1 cellular context compared by ENCODE assay signal in genomic region chr12:30756074-30756473, GRCh38.
TF ChIP-seq lines count a peak whose summit lies in the region.

No MANE protein-coding gene starts in this region.

TF ChIP-seq in HepG2, 621 proteins besides CTCF, POLR2A, EP300 and RAD21 (continued from another document and continues in another):
- TF ChIP-seq HDAC1 (CRISPR knock-in tag; IDR thresholded peaks at IDR 0.05) (peak; percentile 54), ZFP37 (CRISPR knock-in tag; IDR thresholded peaks at IDR 0.05; ENCODE audit: borderline replicate concordance) (no peak), ZBTB42 (CRISPR knock-in tag; IDR thresholded peaks at IDR 0.05) (no peak), ZFAT (CRISPR knock-in tag; conservative IDR thresholded peaks at IDR 0.05) (no peak), ZNF792 (CRISPR knock-in tag; IDR thresholded peaks at IDR 0.05) (no peak), ARNT2 (CRISPR knock-in tag; IDR thresholded peaks at IDR 0.05; ENCODE audit: low read depth) (no peak), IRF2 (CRISPR knock-in tag; IDR thresholded peaks at IDR 0.05) (peak; percentile 41; the same call in 1 of the 2 replicates), KLF11 (CRISPR knock-in tag; IDR thresholded peaks at IDR 0.05) (no peak), YY1 (IDR thresholded peaks at IDR 0.05; ENCODE audit: insufficient read depth, insufficient replicate concordance, low read depth, low read length) (no peak), ZKSCAN8 (CRISPR knock-in tag; IDR thresholded peaks at IDR 0.05; ENCODE audit: borderline replicate concordance) (0 out of 2 replicates have a peak, but pooled peaks have one; percentile 36), ZFP36 (IDR thresholded peaks at IDR 0.05; ENCODE audit: borderline replicate concordance, low read depth, low read length, partially characterized antibody) (no peak), GPN1 (CRISPR knock-in tag; IDR thresholded peaks at IDR 0.05; ENCODE audit: borderline replicate concordance) (no peak), TAF1 (CRISPR knock-in tag; IDR thresholded peaks at IDR 0.05) (no peak), PRDM15 (CRISPR knock-in tag; IDR thresholded peaks at IDR 0.05) (no peak), REL (CRISPR knock-in tag; conservative IDR thresholded peaks at IDR 0.05) (no peak), ARID5B (CRISPR knock-in tag; IDR thresholded peaks at IDR 0.05) (peak; percentile 49; the same call in 1 of the 2 replicates), ZNF512B (CRISPR knock-in tag; IDR thresholded peaks at IDR 0.05; ENCODE audit: borderline replicate concordance) (no peak), ZSCAN5A (CRISPR knock-in tag; IDR thresholded peaks at IDR 0.05; ENCODE audit: borderline replicate concordance) (no peak), KLF13 (CRISPR knock-in tag; IDR thresholded peaks at IDR 0.05) (no peak), ZNF672 (CRISPR knock-in tag; IDR thresholded peaks at IDR 0.05) (no peak), ZNF17 (CRISPR knock-in tag; IDR thresholded peaks at IDR 0.05) (no peak), ATRX (CRISPR knock-in tag; IDR thresholded peaks at IDR 0.05; ENCODE audit: borderline replicate concordance) (no peak), ADNP (CRISPR knock-in tag; IDR thresholded peaks at IDR 0.05) (peak; percentile 92), ZNF484 (CRISPR knock-in tag; IDR thresholded peaks at IDR 0.05; ENCODE audit: borderline replicate concordance, low read depth) (no peak), ZNF329 (CRISPR knock-in tag; IDR thresholded peaks at IDR 0.05; ENCODE audit: low read depth) (no peak), ZNF775 (CRISPR knock-in tag; IDR thresholded peaks at IDR 0.05; ENCODE audit: borderline replicate concordance) (no peak), THRA (CRISPR knock-in tag; IDR thresholded peaks at IDR 0.05; ENCODE audit: borderline replicate concordance) (no peak), KDM2A (CRISPR knock-in tag; IDR thresholded peaks at IDR 0.05; ENCODE audit: borderline replicate concordance, low read depth) (no peak; the same call in 1 of the 2 replicates), ZMYM4 (CRISPR knock-in tag; IDR thresholded peaks at IDR 0.05) (peak; percentile 79), ZNF503 (CRISPR knock-in tag; IDR thresholded peaks at IDR 0.05) (no peak), ZNF598 (CRISPR knock-in tag; IDR thresholded peaks at IDR 0.05; ENCODE audit: borderline replicate concordance) (no peak), ZNF83 (CRISPR knock-in tag; IDR thresholded peaks at IDR 0.05; ENCODE audit: borderline replicate concordance) (no peak), WIZ (CRISPR knock-in tag; IDR thresholded peaks at IDR 0.05) (no peak), FUBP1 (CRISPR knock-in tag; IDR thresholded peaks at IDR 0.05; ENCODE audit: borderline replicate concordance) (no peak), ZNF597 (CRISPR knock-in tag; IDR thresholded peaks at IDR 0.05) (no peak), ZNF343 (CRISPR knock-in tag; IDR thresholded peaks at IDR 0.05) (no peak), GTF2F1 (IDR thresholded peaks at IDR 0.05; ENCODE audit: low read length) (no peak), ZNF781 (CRISPR knock-in tag; IDR thresholded peaks at IDR 0.05; ENCODE audit: borderline replicate concordance, not compliant biosample characterization) (no peak), NAIF1 (CRISPR knock-in tag; IDR thresholded peaks at IDR 0.05; ENCODE audit: borderline replicate concordance) (no peak), ZNF430 (CRISPR knock-in tag; IDR thresholded peaks at IDR 0.05) (no peak), ZNF362 (CRISPR knock-in tag; IDR thresholded peaks at IDR 0.05; ENCODE audit: borderline replicate concordance) (peak; percentile 31; the same call in 1 of the 2 replicates), ZNF563 (CRISPR knock-in tag; IDR thresholded peaks at IDR 0.05) (no peak), SMARCC2 (IDR thresholded peaks at IDR 0.05) (no peak), KDM1A (CRISPR knock-in tag; IDR thresholded peaks at IDR 0.05) (no peak), REPIN1 (CRISPR knock-in tag; IDR thresholded peaks at IDR 0.05; ENCODE audit: borderline replicate concordance, low read depth) (peak; percentile 38; the same call in 1 of the 2 replicates), ZNF782 (CRISPR knock-in tag; IDR thresholded peaks at IDR 0.05; ENCODE audit: borderline replicate concordance) (no peak)
